Comparison of ENCODE assay signal across 8 cellular contexts in the genomic region with DNA sequence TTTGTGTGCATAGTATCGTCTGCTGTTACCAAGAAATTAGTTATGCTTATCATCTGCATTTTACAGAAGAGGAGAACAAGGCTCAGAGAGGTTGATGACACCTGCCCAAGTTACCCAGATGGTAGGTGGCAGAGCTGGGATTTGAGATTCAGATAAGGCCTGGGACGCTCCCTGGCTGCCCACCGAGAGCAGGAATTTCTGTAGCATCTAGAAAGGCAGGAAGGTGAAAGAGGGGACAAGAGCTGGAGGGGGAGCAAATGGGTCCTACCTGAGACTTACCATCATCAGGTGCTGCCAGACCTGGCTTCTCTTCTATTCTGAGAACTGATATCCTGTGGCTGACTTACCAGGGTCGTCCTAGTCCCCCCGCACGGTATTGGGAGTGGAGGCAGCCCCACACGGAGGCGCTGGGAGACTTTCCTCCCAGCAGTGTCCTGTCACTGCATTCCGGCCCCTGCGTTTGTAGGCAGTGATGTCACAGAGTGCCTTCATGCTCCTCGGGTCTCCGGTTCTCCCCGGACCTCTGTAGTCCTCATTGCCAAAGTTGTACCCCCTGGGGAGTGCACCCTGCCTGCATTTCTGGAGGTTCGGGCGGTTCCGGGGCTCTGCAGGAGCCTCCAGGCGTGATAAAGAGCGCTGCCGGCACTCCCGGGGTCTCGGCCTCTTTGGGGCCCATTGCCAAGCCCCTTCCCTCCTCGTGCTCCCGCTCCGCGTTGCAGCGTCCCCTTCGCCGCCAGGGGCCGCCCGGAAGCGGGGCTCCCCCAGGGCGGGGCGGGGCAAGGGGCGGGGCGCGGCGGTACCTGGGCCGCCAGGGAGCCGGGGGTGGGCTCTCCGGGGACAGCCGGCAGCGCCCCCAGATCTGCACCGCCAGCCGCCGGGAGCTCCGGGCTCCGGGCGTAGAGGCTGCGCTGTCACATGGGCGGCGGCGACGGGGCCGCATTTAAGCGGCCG. TPM values are rescaled to one million over a fixed set of nuclear protein-coding genes. Genes with fewer than 3 reads are reported as not detected.
DNase-seq lines count a peak whose midpoint lies in the region; ATAC-seq, FAIRE-seq and TF ChIP-seq lines count a peak whose summit lies in the region.

A gene (plus strand): TSS at position 856 of the 951 bp plus-strand sequence. CDS start 60 bp downstream, at position 916.

- peak; percentile 51 for TF ChIP-seq CTCF in OCI-LY3 (IDR thresholded peaks at IDR 0.05; ENCODE audit: low read depth, low read length)
- TF ChIP-seq CTCF in osteoblast (IDR thresholded peaks at IDR 0.05; ENCODE audit: extremely low read depth, low read depth, low read length): no peak

- DNase-seq in GM18507 (ENCODE audit: extremely low spot score, insufficient read length, low read depth) (peak; percentile 55), Right ventricle myocardium superior (no peak), small intestine (peak; percentile 37), osteoblast (ENCODE audit: insufficient read length, low spot score, missing footprints) (no peak), medulla oblongata (ENCODE audit: extremely low spot score) (no peak)
- peak; percentile 36 to 63 for DNase-seq in activated T-helper 1 cell treated with anti-CD3 and anti-CD28 coated beads, Interleukin-2, amount 50 U/mL, for 16 hours (ENCODE audit: low read depth in 1 of 2, low spot score in 1 of 2)

- no peaks in the 10 kb centered on the region for H3K36me3 ChIP-seq in OCI-LY3 (replicated peaks; ENCODE audit: low read depth, low read length)
- no peaks in the 10 kb centered on the region for H3K36me3 ChIP-seq in small intestine (ENCODE audit: control insufficient read depth in 2 of 2, insufficient read depth in 2 of 2, low read length in 2 of 2)
- H3K36me3 ChIP-seq in osteoblast (ENCODE audit: insufficient read depth, low read length): no peaks in the 10 kb centered on the region

- H4K20me1 ChIP-seq in OCI-LY3 (ENCODE audit: insufficient read depth, low read length): no peaks in the 10 kb centered on the region
- peaks cover 9% of the 10 kb centered on the region for H4K20me1 ChIP-seq in osteoblast (ENCODE audit: insufficient read depth, low read length)

- intact Hi-C loops in Right ventricle myocardium superior (cut with DNase I): loop anchor here (5.0 kb wide), 1 partner anchor 332 kb away; no protein-coding TSS in a partner anchor

- ATAC-seq in HG02885 (IDR thresholded peaks at IDR 0.05; ENCODE audit: poor library complexity, unreplicated experiment) (peak; percentile 76), Right ventricle myocardium superior (ENCODE audit: poor library complexity) (peak; percentile 70)

- H3K9me3 ChIP-seq in OCI-LY3 (ENCODE audit: insufficient read depth, low read length): no peaks in the 10 kb centered on the region
- no peaks in the 10 kb centered on the region for H3K9me3 ChIP-seq in small intestine (ENCODE audit: control insufficient read depth, low read depth)
- no peaks in the 10 kb centered on the region for H3K9me3 ChIP-seq in osteoblast (ENCODE audit: low read depth, low read length)

- H3K4me3 ChIP-seq in OCI-LY3 (ENCODE audit: low read length) (peak within 1 kb of the TSS; percentile 86), small intestine (ENCODE audit: low read depth in 1 of 2, low read length in 2 of 2) (peak within 1 kb of the TSS; percentile 8 to 64), osteoblast (ENCODE audit: insufficient read depth, low read length) (no peak within 1 kb of the TSS)

- peaks cover 12% of the 10 kb centered on the region for H3K4me1 ChIP-seq in OCI-LY3 (ENCODE audit: low read length)
- H3K4me1 ChIP-seq in small intestine (ENCODE audit: control insufficient read depth in 2 of 2, insufficient read depth in 1 of 2, low read depth in 1 of 2, low read length in 1 of 2): peaks cover 0 to 6% of the 10 kb centered on the region in 2 donors
- H3K4me1 ChIP-seq in osteoblast (ENCODE audit: insufficient read depth, low read length): no peaks in the 10 kb centered on the region

- H3K27ac ChIP-seq in OCI-LY3 (ENCODE audit: low read length): no peak within 1 kb of the TSS
- H3K27ac ChIP-seq in small intestine (ENCODE audit: low read depth in 1 of 2, low read length in 1 of 2): no peak within 1 kb of the TSS
- H3K27ac ChIP-seq in osteoblast (ENCODE audit: low read depth, low read length): no peak within 1 kb of the TSS

- 8 to 12% (median 11%) methylated on average over 35 to 56 of the region's 56 CpGs for WGBS in small intestine, 3 donors

- H3K27me3 ChIP-seq in OCI-LY3 (ENCODE audit: low read depth, low read length) (peaks cover 12% of the 10 kb centered on the region), small intestine (ENCODE audit: control insufficient read depth in 2 of 2, insufficient read depth in 2 of 2, low read length in 2 of 2) (peaks cover 0 to 12% of the 10 kb centered on the region in 2 donors), osteoblast (ENCODE audit: insufficient read depth, low read length) (peaks cover 49% of the 10 kb centered on the region)

- no peak for FAIRE-seq in GM18507 (lab: Jason Lieb, UNC)
- FAIRE-seq in small intestine (lab: Jason Lieb, UNC): no peak

- peak within 1 kb of the TSS; percentile 68 for H3K9ac ChIP-seq in OCI-LY3 (ENCODE audit: low read length)

- H3K4me2 ChIP-seq in OCI-LY3 (ENCODE audit: low read length) (peak within 1 kb of the TSS; percentile 100), osteoblast (ENCODE audit: insufficient read depth, low read length) (no peak within 1 kb of the TSS)

- H2AFZ ChIP-seq in OCI-LY3 (ENCODE audit: low read depth, low read length) (peak within 1 kb of the TSS; percentile 81), osteoblast (ENCODE audit: low read length) (no peak within 1 kb of the TSS)

- H3K79me2 ChIP-seq in OCI-LY3 (ENCODE audit: low read length) (no peaks in the 10 kb centered on the region), osteoblast (ENCODE audit: insufficient read depth, low read length) (no peaks in the 10 kb centered on the region)

RNA-seq across cellular contexts. Expression of the gene that starts here (rescaled TPM):
- 6.5 TPM for total RNA-seq in Right ventricle myocardium superior
- polyA plus RNA-seq in small intestine: 1 to 10 TPM in 1 of 3 donors, under 1 TPM in 1, not detected in 1; 0.67 to 1.5 TPM
- not detected in 2 replicates for total RNA-seq in osteoblast

Comparison
In these comparisons a context has a peak if more than half of its experiments do, and no peak if none do; other contexts are left out.
1. DNase-seq: peak in GM18507 (single experiment), activated T-helper 1 cell treated with anti-CD3 and anti-CD28 coated beads, Interleukin-2, amount 50 U/mL, for 16 hours (2 of 2) and small intestine (single experiment); none in Right ventricle myocardium superior (single experiment), osteoblast (single experiment) and medulla oblongata (single experiment).